Comparison of ENCODE assay signal across 18 cellular contexts in the genomic region with DNA sequence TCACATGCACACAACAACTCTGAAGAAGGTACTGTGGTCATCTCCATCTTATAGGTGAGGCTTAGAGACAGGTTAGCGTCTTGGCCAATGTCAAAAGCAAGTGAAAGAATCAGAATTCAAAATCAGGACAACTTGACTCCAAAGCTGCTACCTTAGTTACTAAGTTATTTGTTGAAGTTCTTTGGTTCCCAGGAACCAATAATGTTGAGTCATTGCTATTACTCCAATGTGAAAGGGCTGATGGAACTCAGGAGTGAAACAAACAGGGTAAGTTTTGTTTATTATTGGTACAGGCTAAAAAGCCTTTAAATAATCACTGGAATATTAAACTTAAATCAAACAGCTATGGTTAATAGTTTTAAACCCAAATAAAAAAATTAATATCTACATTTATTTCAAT.
DNase-seq lines count a peak whose midpoint lies in the region; ATAC-seq, FAIRE-seq and TF ChIP-seq lines count a peak whose summit lies in the region.
"Had no signal": no experiment of that assay in that cellular context is flagged by ENCODE, and none has a peak within 500 bp of the region (broad histone marks: within the 10 kb centered on the region; RNA-seq: fewer than 3 reads in every experiment).

No MANE protein-coding gene starts in this region.

- no peak overlapping the region for H2BK15ac ChIP-seq in IMR-90 (ENCODE audit: low read depth, low read length)

- H3K18ac ChIP-seq in IMR-90 (ENCODE audit: low read depth, low read length), result no peak overlapping the region

- H3K4me1 ChIP-seq in IMR-90 (ENCODE audit: control insufficient read depth, insufficient read depth, low read length), result 0 out of 2 replicates have a peak, but pooled peaks cover 2% of the 10 kb centered on the region
- H3K4me1 ChIP-seq: SJSA1 had no signal

- peaks cover 5% of the 10 kb centered on the region for H3K36me3 Mint-ChIP-seq in type B pancreatic cell

- no peak overlapping the region for H3K9ac ChIP-seq in IMR-90 (ENCODE audit: low read depth, low read length)

- H2BK5ac ChIP-seq in IMR-90 (ENCODE audit: low read depth, low read length, poor library complexity, severe bottlenecking), result no peak overlapping the region

- no peak for FAIRE-seq in bronchial epithelial cell (lab: Jason Lieb, UNC)

- no peak overlapping the region for H4K8ac ChIP-seq in IMR-90 (ENCODE audit: low read depth in 2 of 2, low read length in 2 of 2)

- no TSS peak for BruUV-seq in IMR-90 (replicated peaks; lab: Mats Ljungman, UMichigan)

- no peak overlapping the region for H2AFZ ChIP-seq in IMR-90 (replicated peaks; ENCODE audit: low read length, poor library complexity)

- CTCF ChIA-PET in IMR-90 (lab: Yijun Ruan, JAX), result interaction anchor here (1.4 kb wide), 1 partner anchor 30 kb away, joined by 4 read pairs; no protein-coding TSS in a partner anchor

- H3K9me1 ChIP-seq in IMR-90 (ENCODE audit: insufficient read depth, low read length), result 0 out of 2 replicates have a peak, but pooled peaks cover 3% of the 10 kb centered on the region

- no peak for TF ChIP-seq RAD21 in IMR-90 (IDR thresholded peaks at IDR 0.05; ENCODE audit: low read length)

- H3K4me3 Mint-ChIP-seq in type B pancreatic cell, result no peak overlapping the region

- no peak overlapping the region for H2BK120ac ChIP-seq in IMR-90 (ENCODE audit: low read depth, low read length)

- H3K14ac ChIP-seq in IMR-90 (replicated peaks; ENCODE audit: low read depth, low read length), result no peak overlapping the region

- H3K4me1 Mint-ChIP-seq in type B pancreatic cell (ENCODE audit: unreplicated experiment), result peaks cover 8% of the 10 kb centered on the region

- TF ChIP-seq CTCF in IMR-90 (conservative IDR thresholded peaks at IDR 0.05; ENCODE audit: low read depth, low read length) (no peak), bronchial epithelial cell (IDR thresholded peaks at IDR 0.05; ENCODE audit: insufficient read depth, low read length, severe bottlenecking) (no peak), type B pancreatic cell (conservative IDR thresholded peaks at IDR 0.05) (no peak)

- H3K4me2 ChIP-seq in IMR-90 (ENCODE audit: low read depth, low read length), result no peak overlapping the region

- H2AK9ac ChIP-seq in IMR-90 (replicated peaks; ENCODE audit: low read depth, low read length, poor library complexity), result no peak overlapping the region

- no CpG with 5 or more reads among the region's 1 CpG for WGBS in IMR-90 (ENCODE audit: extremely low coverage in 2 of 2, insufficient read length in 1 of 2), 2 experiments

- intact Hi-C loops in IMR-90 (cut with micrococcal nuclease), result no loop called here

- H3K23ac ChIP-seq in IMR-90 (ENCODE audit: low read depth, low read length), result no peak overlapping the region

- H3K27ac ChIP-seq in IMR-90 (ENCODE audit: insufficient read depth, low read length), result no peak overlapping the region
- H3K27ac ChIP-seq: 22Rv1, C4-2B, SJSA1 had no signal

- dilution Hi-C loops in IMR-90 (cut with HindIII; ENCODE audit: low sequenced_read_pairs, unreplicated experiment), result no loop called here

- H3K4ac ChIP-seq in IMR-90 (ENCODE audit: low read depth, low read length), result no peak overlapping the region

- no peaks in the 10 kb centered on the region for H3K9me3 Mint-ChIP-seq in type B pancreatic cell

- H3K27ac Mint-ChIP-seq in type B pancreatic cell, result no peak overlapping the region

- DNase-seq in DMS53 (lab: John Stamatoyannopoulos, UW), result peak; percentile 2
- DNase-seq in DMS53 treated with DMSO at 0.1 percent for 48 hours (lab: John Stamatoyannopoulos, UW; ENCODE audit: unreplicated experiment), result no peak
- peak; percentile 59 for DNase-seq in IMR-90
- DNase-seq in bronchial epithelial cell (ENCODE audit: low read depth), result peak; percentile 13
- peak; percentile 15 to 39 for DNase-seq in lung microvascular endothelial cell (ENCODE audit: low read depth in 2 of 2)
- DNase-seq in AG20443 (ENCODE audit: low spot score), result no peak
- no peak for DNase-seq in type B pancreatic cell (ENCODE audit: extremely low spot score, unreplicated experiment)
- DNase-seq: KBM-7, NCI-H1417, NCI-H187, NCI-H446, NCI-H526, OCI-M1 had no signal

- no peaks in the 10 kb centered on the region; a peak in 1 of 4 replicates for H3K79me1 ChIP-seq in IMR-90 (ENCODE audit: low read depth in 1 of 2, low read length in 2 of 2)

- no peak for TF ChIP-seq POLR2A in IMR-90 (IDR thresholded peaks at IDR 0.05; ENCODE audit: low read depth, low read length)

- in situ Hi-C loops in IMR-90 (cut with MboI; ENCODE audit: low sequenced_read_pairs), result no loop called here

- POLR2A ChIA-PET in IMR-90 (lab: Charles Lee; ENCODE audit: unreplicated experiment), result no interaction called here

- H2BK20ac ChIP-seq in IMR-90 (ENCODE audit: low read depth, low read length), result no peak overlapping the region

- peak; percentile 42; the same call in 1 of the 2 replicates for ATAC-seq in IMR-90 (ENCODE audit: low read depth)
- no peak for ATAC-seq in GM21619 (IDR thresholded peaks at IDR 0.05; ENCODE audit: unreplicated experiment)
- ATAC-seq: Right ventricle myocardium inferior had no signal

- H3K36me3 ChIP-seq in IMR-90 (ENCODE audit: control insufficient read depth, insufficient read depth, low read length), result no peaks in the 10 kb centered on the region
- no peaks in the 10 kb centered on the region for H3K36me3 ChIP-seq in bronchial epithelial cell (ENCODE audit: control insufficient read depth, insufficient read depth, low read length)
- H3K36me3 ChIP-seq: SJSA1 had no signal

- H3K4me3 ChIP-seq in IMR-90 (ENCODE audit: insufficient read depth, low read depth, low read length) (no peak overlapping the region), bronchial epithelial cell (ENCODE audit: low read depth, low read length) (no peak overlapping the region)
- H3K4me3 ChIP-seq: SJSA1 had no signal

- H4K91ac ChIP-seq in IMR-90 (ENCODE audit: insufficient read depth, low read depth, low read length), result no peak overlapping the region

- H3K27me3 ChIP-seq in IMR-90 (ENCODE audit: control insufficient read depth, insufficient read depth, low read length) (no peaks in the 10 kb centered on the region), bronchial epithelial cell (ENCODE audit: control insufficient read depth, insufficient read depth, low read length) (no peaks in the 10 kb centered on the region)
- H3K27me3 ChIP-seq: SJSA1 had no signal

- no peak overlapping the region for H4K5ac ChIP-seq in IMR-90 (ENCODE audit: low read depth, low read length)

- no peaks in the 10 kb centered on the region for H4K20me1 ChIP-seq in IMR-90 (ENCODE audit: insufficient read depth, low read length)

- no peaks in the 10 kb centered on the region for H3K9me3 ChIP-seq in IMR-90 (ENCODE audit: control insufficient read depth, insufficient read depth, low read length)
- H3K9me3 ChIP-seq: SJSA1 had no signal

- no peaks in the 10 kb centered on the region for H3K27me3 Mint-ChIP-seq in type B pancreatic cell

- H2AK5ac ChIP-seq in IMR-90 (ENCODE audit: low read depth, low read length), result no peak overlapping the region

- no peak overlapping the region for H3K56ac ChIP-seq in IMR-90 (ENCODE audit: extremely low read depth, insufficient read depth, low read length)

TF ChIP-seq in IMR-90, 13 proteins besides CTCF, POLR2A, EP300 and RAD21:
- TF ChIP-seq NFE2L2 (IDR thresholded peaks at IDR 0.05; ENCODE audit: low read depth, low read length), result peak; percentile 65
- TF ChIP-seq CHD1 (IDR thresholded peaks at IDR 0.05; ENCODE audit: low read depth, low read length), result no peak

Comparison
In these comparisons a context has a peak if more than half of its experiments do, and no peak if none do; other contexts are left out.
1. DNase-seq: peak in DMS53 (single experiment), IMR-90 (single experiment), bronchial epithelial cell (single experiment) and lung microvascular endothelial cell (2 of 2); none in DMS53 treated with DMSO at 0.1 percent for 48 hours (single experiment), AG20443 (single experiment) and type B pancreatic cell (single experiment).